ENCODE assay signal across 9 cellular contexts in genomic region chr16:20944861-20945390, GRCh38. TPM values are rescaled to one million over a fixed set of nuclear protein-coding genes. Genes with fewer than 3 reads are reported as not detected.
DNase-seq lines count a peak whose midpoint lies in the region; ATAC-seq lines count a peak whose summit lies in the region.
"Had no signal": no experiment of that assay in that cellular context is flagged by ENCODE, and none has a peak within 500 bp of the region (broad histone marks: within the 10 kb centered on the region; RNA-seq: fewer than 3 reads in every experiment).

No MANE protein-coding gene starts in this region.

- peaks cover 2% of the 10 kb centered on the region for H3K27me3 Mint-ChIP-seq in activated naive CD8-positive, alpha-beta T cell treated with anti-CD3 and anti-CD28 coated beads, Interleukin-2, amount 10 ng/mL, durations not matched to agents 7 days and 5 days
- peaks cover 1% of the 10 kb centered on the region for H3K27me3 Mint-ChIP-seq in memory B cell

- peaks cover 30% of the 10 kb centered on the region for H3K4me1 Mint-ChIP-seq in activated naive CD8-positive, alpha-beta T cell treated with anti-CD3 and anti-CD28 coated beads, Interleukin-2, amount 10 ng/mL, durations not matched to agents 7 days and 5 days
- peaks cover 6% of the 10 kb centered on the region for H3K4me1 Mint-ChIP-seq in memory B cell
- H3K4me1 Mint-ChIP-seq: brain had no signal

- DNase-seq in ELR (ENCODE audit: low read depth), result peak; percentile 52
- peak; percentile 94 for DNase-seq in OCI-M1 (lab: John Stamatoyannopoulos, UW)
- peak; percentile 41 for DNase-seq in activated naive CD8-positive, alpha-beta T cell treated with anti-CD3 and anti-CD28 coated beads, Interleukin-2, amount 10 ng/mL, durations not matched to agents 7 days and 5 days
- DNase-seq in memory B cell (ENCODE audit: low spot score in 2 of 2), result no peak
- DNase-seq in NCI-H2029 (lab: John Stamatoyannopoulos, UW), result no peak
- DNase-seq in NCI-H748 (lab: John Stamatoyannopoulos, UW; ENCODE audit: unreplicated experiment), result no peak

- H3K36me3 Mint-ChIP-seq in activated naive CD8-positive, alpha-beta T cell treated with anti-CD3 and anti-CD28 coated beads, Interleukin-2, amount 10 ng/mL, durations not matched to agents 7 days and 5 days, result no peaks in the 10 kb centered on the region
- no peaks in the 10 kb centered on the region for H3K36me3 Mint-ChIP-seq in memory B cell
- H3K36me3 Mint-ChIP-seq: brain had no signal

- H3K9me3 Mint-ChIP-seq in activated naive CD8-positive, alpha-beta T cell treated with anti-CD3 and anti-CD28 coated beads, Interleukin-2, amount 10 ng/mL, durations not matched to agents 7 days and 5 days, result no peaks in the 10 kb centered on the region
- H3K9me3 Mint-ChIP-seq in memory B cell, result no peaks in the 10 kb centered on the region
- H3K9me3 Mint-ChIP-seq: brain had no signal

- no peak overlapping the region for H3K4me3 Mint-ChIP-seq in activated naive CD8-positive, alpha-beta T cell treated with anti-CD3 and anti-CD28 coated beads, Interleukin-2, amount 10 ng/mL, durations not matched to agents 7 days and 5 days
- no peak overlapping the region for H3K4me3 Mint-ChIP-seq in memory B cell
- H3K4me3 Mint-ChIP-seq: brain had no signal

- ATAC-seq in activated naive CD8-positive, alpha-beta T cell treated with anti-CD3 and anti-CD28 coated beads, Interleukin-2, amount 10 ng/mL, durations not matched to agents 7 days and 5 days (ENCODE audit: low read depth), result peak; percentile 81
- ATAC-seq in memory B cell (ENCODE audit: low read depth) (peak; percentile 66), HG03196 (IDR thresholded peaks at IDR 0.05; ENCODE audit: unreplicated experiment) (no peak), HG03135 (IDR thresholded peaks at IDR 0.05; ENCODE audit: unreplicated experiment) (no peak)

- POLR2A ChIA-PET in activated naive CD8-positive, alpha-beta T cell treated with anti-CD3 and anti-CD28 coated beads, Interleukin-2, amount 10 ng/mL, durations not matched to agents 7 days and 5 days (lab: Charles Lee), result interaction anchor here (1.0 to 1.5 kb wide), 2 partner anchors 34 to 44 kb away, joined by 4 to 8 read pairs; partner anchors contain the start of genes DCUN1D3 and LYRM1

- peak overlapping the region; percentile 71 for H3K27ac Mint-ChIP-seq in activated naive CD8-positive, alpha-beta T cell treated with anti-CD3 and anti-CD28 coated beads, Interleukin-2, amount 10 ng/mL, durations not matched to agents 7 days and 5 days
- H3K27ac Mint-ChIP-seq in memory B cell, result no peak overlapping the region
- H3K27ac Mint-ChIP-seq: brain had no signal

RNA-seq across cellular contexts. Expression of gene LYRM1, which starts 44.4 kb away (rescaled TPM):
- total RNA-seq in activated naive CD8-positive, alpha-beta T cell treated with anti-CD3 and anti-CD28 coated beads, Interleukin-2, amount 10 ng/mL, durations not matched to agents 7 days and 5 days, result 10 to 100 TPM; 24.9 to 26.9 TPM

RNA-seq across cellular contexts. Expression of gene DCUN1D3, which starts 44.8 kb away (rescaled TPM):
- total RNA-seq in activated naive CD8-positive, alpha-beta T cell treated with anti-CD3 and anti-CD28 coated beads, Interleukin-2, amount 10 ng/mL, durations not matched to agents 7 days and 5 days, result 10 to 100 TPM; 12.0 to 13.1 TPM

Comparison
In these comparisons a context has a peak if more than half of its experiments do, and no peak if none do; other contexts are left out.
1. DNase-seq: peak in ELR (single experiment), OCI-M1 (single experiment) and activated naive CD8-positive, alpha-beta T cell treated with anti-CD3 and anti-CD28 coated beads, Interleukin-2, amount 10 ng/mL, durations not matched to agents 7 days and 5 days (single experiment); none in memory B cell (0 of 2), NCI-H2029 (single experiment) and NCI-H748 (single experiment).
2. ATAC-seq: peak in activated naive CD8-positive, alpha-beta T cell treated with anti-CD3 and anti-CD28 coated beads, Interleukin-2, amount 10 ng/mL, durations not matched to agents 7 days and 5 days (single experiment) and memory B cell (single experiment); none in HG03196 (single experiment) and HG03135 (single experiment).